ENCODE assay signal across 8 cellular contexts in genomic region chr9:130680836-130681768, GRCh38. TPM values are rescaled to one million over a fixed set of nuclear protein-coding genes. Genes with fewer than 3 reads are reported as not detected.
A peak's percentile ranks its signal among the peaks of the same experiment; 100 is the strongest.
DNase-seq lines count a peak whose midpoint lies in the region; ATAC-seq and TF ChIP-seq lines count a peak whose summit lies in the region.

No MANE protein-coding gene starts in this region.

- no peak overlapping the region for H4K5ac ChIP-seq in IMR-90 (ENCODE audit: low read depth, low read length)

- H3K4me1 ChIP-seq in IMR-90 (ENCODE audit: control insufficient read depth, insufficient read depth, low read length) (peaks cover 5% of the 10 kb centered on the region), upper lobe of left lung (peaks cover 13 to 18% (median 14%) of the 10 kb centered on the region in 4 donors)

- H3K4me1 Mint-ChIP-seq in activated naive CD4-positive, alpha-beta T cell treated with anti-CD3 and anti-CD28 coated beads, Interleukin-2, amount 10 ng/mL, durations not matched to agents 7 days and 5 days, result peaks cover 6% of the 10 kb centered on the region
- H3K4me1 Mint-ChIP-seq in glutamatergic neuron (ENCODE audit: low read depth, unreplicated experiment) (peaks cover 5% of the 10 kb centered on the region), osteocyte (ENCODE audit: unreplicated experiment) (peaks cover 7% of the 10 kb centered on the region)

- no peaks in the 10 kb centered on the region for H4K20me1 ChIP-seq in IMR-90 (ENCODE audit: insufficient read depth, low read length)

- no peak for TF ChIP-seq RAD21 in IMR-90 (IDR thresholded peaks at IDR 0.05; ENCODE audit: low read length)

- no peaks in the 10 kb centered on the region for H3K9me3 ChIP-seq in IMR-90 (ENCODE audit: control insufficient read depth, insufficient read depth, low read length)
- no peaks in the 10 kb centered on the region for H3K9me3 ChIP-seq in upper lobe of left lung

- H3K4me3 Mint-ChIP-seq in activated naive CD4-positive, alpha-beta T cell treated with anti-CD3 and anti-CD28 coated beads, Interleukin-2, amount 10 ng/mL, durations not matched to agents 7 days and 5 days, result peak overlapping the region; percentile 54
- H3K4me3 Mint-ChIP-seq in glutamatergic neuron (ENCODE audit: unreplicated experiment) (no peak overlapping the region), osteocyte (ENCODE audit: unreplicated experiment) (peak overlapping the region; percentile 54)

- H4K8ac ChIP-seq in IMR-90 (ENCODE audit: low read depth in 2 of 2, low read length in 2 of 2), result peak overlapping the region; percentile 16 to 63; a peak in 2 of 4 replicates

- dilution Hi-C loops in IMR-90 (cut with HindIII; ENCODE audit: low sequenced_read_pairs, unreplicated experiment), result no loop called here

- no peaks in the 10 kb centered on the region for H3K36me3 ChIP-seq in IMR-90 (ENCODE audit: control insufficient read depth, insufficient read depth, low read length)
- no peaks in the 10 kb centered on the region for H3K36me3 ChIP-seq in upper lobe of left lung

- TF ChIP-seq EP300 in upper lobe of left lung (IDR thresholded peaks at IDR 0.05), result no peak

- no TSS peak for BruUV-seq in IMR-90 (replicated peaks; lab: Mats Ljungman, UMichigan)

- peaks cover 7% of the 10 kb centered on the region for H3K9me3 Mint-ChIP-seq in activated naive CD4-positive, alpha-beta T cell treated with anti-CD3 and anti-CD28 coated beads, Interleukin-2, amount 10 ng/mL, durations not matched to agents 7 days and 5 days
- peaks cover 4% of the 10 kb centered on the region for H3K9me3 Mint-ChIP-seq in glutamatergic neuron (ENCODE audit: unreplicated experiment)
- no peaks in the 10 kb centered on the region for H3K9me3 Mint-ChIP-seq in osteocyte (ENCODE audit: unreplicated experiment)

- H2AK5ac ChIP-seq in IMR-90 (ENCODE audit: low read depth, low read length), result peak overlapping the region; percentile 33; the same call in 1 of the 2 replicates

- no peaks in the 10 kb centered on the region for H3K9me1 ChIP-seq in IMR-90 (ENCODE audit: insufficient read depth, low read length)

- POLR2A ChIA-PET in IMR-90 (lab: Charles Lee; ENCODE audit: unreplicated experiment), result no interaction called here

- no peak overlapping the region for H3K4ac ChIP-seq in IMR-90 (ENCODE audit: low read depth, low read length)

- DNase-seq in GDM1 (lab: John Stamatoyannopoulos, UW) (peak; percentile 74), IMR-90 (peak; percentile 88), SHP77 (lab: John Stamatoyannopoulos, UW) (peak; percentile 90 to 92), glutamatergic neuron (peak; percentile 89), osteocyte (ENCODE audit: extremely low spot score, unreplicated experiment) (peak; percentile 90), upper lobe of left lung (peak; percentile 71 to 96)
- DNase-seq in activated naive CD4-positive, alpha-beta T cell treated with anti-CD3 and anti-CD28 coated beads, Interleukin-2, amount 10 ng/mL, durations not matched to agents 7 days and 5 days, result peak; percentile 68

- peak overlapping the region; percentile 45; the same call in 1 of the 2 replicates for H3K14ac ChIP-seq in IMR-90 (replicated peaks; ENCODE audit: low read depth, low read length)

- H3K56ac ChIP-seq in IMR-90 (ENCODE audit: extremely low read depth, insufficient read depth, low read length), result no peak overlapping the region

- intact Hi-C loops in IMR-90 (cut with micrococcal nuclease), result loop anchor here (5.0 to 10.0 kb wide), 3 partner anchors 316 to 574 kb away; no protein-coding TSS in a partner anchor

- no peaks in the 10 kb centered on the region for H3K79me1 ChIP-seq in IMR-90 (ENCODE audit: low read depth in 1 of 2, low read length in 2 of 2)

- no peak overlapping the region for H2BK15ac ChIP-seq in IMR-90 (ENCODE audit: low read depth, low read length)

- H3K27me3 ChIP-seq in IMR-90 (ENCODE audit: control insufficient read depth, insufficient read depth, low read length), result peaks cover 23% of the 10 kb centered on the region
- peaks cover 0 to 5% (median 0%) of the 10 kb centered on the region in 4 donors for H3K27me3 ChIP-seq in upper lobe of left lung

- TF ChIP-seq CTCF in IMR-90 (conservative IDR thresholded peaks at IDR 0.05; ENCODE audit: low read depth, low read length) (no peak), glutamatergic neuron (IDR thresholded peaks at IDR 0.05; ENCODE audit: partially characterized antibody, unreplicated experiment) (no peak), osteocyte (IDR thresholded peaks at IDR 0.05) (no peak), upper lobe of left lung (IDR thresholded peaks at IDR 0.05) (peak in 1 of 6 experiments; percentile 8)

- TF ChIP-seq POLR2A in IMR-90 (IDR thresholded peaks at IDR 0.05; ENCODE audit: low read depth, low read length) (no peak), upper lobe of left lung (IDR thresholded peaks at IDR 0.05) (no peak)

- 0% methylated on average over 24 of the region's 116 CpGs; no CpG with 5 or more reads in 1 of the 2 experiments for WGBS in IMR-90 (ENCODE audit: extremely low coverage in 2 of 2, insufficient read length in 1 of 2), 2 experiments
- 8 to 11% methylated on average over 13 to 46 of the region's 116 CpGs for WGBS in upper lobe of left lung, 2 donors

- no peak overlapping the region for H2BK5ac ChIP-seq in IMR-90 (ENCODE audit: low read depth, low read length, poor library complexity, severe bottlenecking)

- H2AK9ac ChIP-seq in IMR-90 (replicated peaks; ENCODE audit: low read depth, low read length, poor library complexity), result peak overlapping the region; percentile 85

- H2AFZ ChIP-seq in IMR-90 (replicated peaks; ENCODE audit: low read length, poor library complexity), result peak overlapping the region; percentile 96

- ATAC-seq in IMR-90 (ENCODE audit: low read depth) (peak; percentile 87), upper lobe of left lung (ENCODE audit: low FRiP score in 2 of 2) (peak; percentile 42 to 88), HG03280 (IDR thresholded peaks at IDR 0.05; ENCODE audit: unreplicated experiment) (no peak)

- peak overlapping the region; percentile 80 for H3K4me3 ChIP-seq in IMR-90 (ENCODE audit: insufficient read depth, low read depth, low read length)
- H3K4me3 ChIP-seq in upper lobe of left lung, result peak overlapping the region; percentile 53 to 70 (median 64)

- H3K27me3 Mint-ChIP-seq in activated naive CD4-positive, alpha-beta T cell treated with anti-CD3 and anti-CD28 coated beads, Interleukin-2, amount 10 ng/mL, durations not matched to agents 7 days and 5 days, result peaks cover 83% of the 10 kb centered on the region
- H3K27me3 Mint-ChIP-seq in glutamatergic neuron (ENCODE audit: unreplicated experiment), result peaks cover 6% of the 10 kb centered on the region
- H3K27me3 Mint-ChIP-seq in osteocyte (ENCODE audit: unreplicated experiment), result peaks cover 4% of the 10 kb centered on the region

- peak overlapping the region; percentile 73; the same call in 1 of the 2 replicates for H3K23ac ChIP-seq in IMR-90 (ENCODE audit: low read depth, low read length)

- H4K91ac ChIP-seq in IMR-90 (ENCODE audit: insufficient read depth, low read depth, low read length), result peak overlapping the region; percentile 41; the same call in 1 of the 2 replicates

- H3K27ac ChIP-seq in IMR-90 (ENCODE audit: insufficient read depth, low read length), result no peak overlapping the region
- H3K27ac ChIP-seq in upper lobe of left lung, result no peak overlapping the region

- H3K9ac ChIP-seq in IMR-90 (ENCODE audit: low read depth, low read length), result no peak overlapping the region

- no peak overlapping the region for H3K18ac ChIP-seq in IMR-90 (ENCODE audit: low read depth, low read length)

- H3K27ac Mint-ChIP-seq in activated naive CD4-positive, alpha-beta T cell treated with anti-CD3 and anti-CD28 coated beads, Interleukin-2, amount 10 ng/mL, durations not matched to agents 7 days and 5 days, result no peak overlapping the region
- no peak overlapping the region for H3K27ac Mint-ChIP-seq in glutamatergic neuron (ENCODE audit: unreplicated experiment)
- H3K27ac Mint-ChIP-seq in osteocyte (ENCODE audit: unreplicated experiment), result no peak overlapping the region

- peak overlapping the region; percentile 97 for H3K4me2 ChIP-seq in IMR-90 (ENCODE audit: low read depth, low read length)

- H2BK20ac ChIP-seq in IMR-90 (ENCODE audit: low read depth, low read length), result no peak overlapping the region

- H3K36me3 Mint-ChIP-seq in activated naive CD4-positive, alpha-beta T cell treated with anti-CD3 and anti-CD28 coated beads, Interleukin-2, amount 10 ng/mL, durations not matched to agents 7 days and 5 days, result no peaks in the 10 kb centered on the region
- peaks cover 8% of the 10 kb centered on the region for H3K36me3 Mint-ChIP-seq in glutamatergic neuron (ENCODE audit: unreplicated experiment)
- no peaks in the 10 kb centered on the region for H3K36me3 Mint-ChIP-seq in osteocyte (ENCODE audit: unreplicated experiment)

- CTCF ChIA-PET in IMR-90 (lab: Yijun Ruan, JAX), result interaction anchor here (1.3 to 1.7 kb wide), 2 partner anchors 20 to 219 kb away, joined by 5 read pairs; no protein-coding TSS in a partner anchor
- CTCF ChIA-PET in activated naive CD4-positive, alpha-beta T cell treated with anti-CD3 and anti-CD28 coated beads, Interleukin-2, amount 10 ng/mL, durations not matched to agents 7 days and 5 days (lab: Charles Lee), result interaction anchor here (1.0 to 8.0 kb wide), 5 partner anchors 12 to 219 kb away, joined by 3 to 118 read pairs (median 6); partner anchors contain the start of gene EXOSC2

- in situ Hi-C loops in IMR-90 (cut with MboI; ENCODE audit: low sequenced_read_pairs), result no loop called here

- no peak overlapping the region; the same call in 1 of the 2 replicates for H2BK120ac ChIP-seq in IMR-90 (ENCODE audit: low read depth, low read length)

TF ChIP-seq in IMR-90, 13 proteins besides CTCF, POLR2A, EP300 and RAD21 (continues in another document):
- TF ChIP-seq NFE2L2 (IDR thresholded peaks at IDR 0.05; ENCODE audit: low read depth, low read length) (no peak), SMC3 (IDR thresholded peaks at IDR 0.05; ENCODE audit: low read depth, low read length) (no peak), CHD1 (IDR thresholded peaks at IDR 0.05; ENCODE audit: low read depth, low read length) (no peak), RCOR1 (IDR thresholded peaks at IDR 0.05; ENCODE audit: insufficient replicate concordance, low read length) (no peak)

RNA-seq across cellular contexts. Expression of gene EXOSC2, which starts 12.5 kb away (rescaled TPM):
- total RNA-seq in IMR-90 (2012; rRNA removed), result 47.5 and 48.6 TPM in 2 replicates
- polyA plus RNA-seq in IMR-90 (2012; rRNA removed), result 24.7 and 27.0 TPM in 2 replicates
- 8.7 and 18.7 TPM in 2 replicates for polyA plus RNA-seq in IMR-90 (2012; cell fraction: cytosol; rRNA removed)
- 19.3 and 46.1 TPM in 2 replicates for polyA plus RNA-seq in IMR-90 (2012; cell fraction: nucleus; rRNA removed; ENCODE audit: low replicate concordance)
- total RNA-seq in glutamatergic neuron (ENCODE audit: unreplicated experiment), result 43.3 TPM
- 26.1 and 26.2 TPM in 2 replicates for total RNA-seq in osteocyte
- 10 to 100 TPM in 5 of 6 donors, 1 to 10 TPM in 1; 6.7 to 37.7 (median 17.8) TPM for total RNA-seq in upper lobe of left lung

RNA-seq across cellular contexts. Expression of gene PRDM12, which starts 16.7 kb away (rescaled TPM):
- total RNA-seq in IMR-90 (2012; rRNA removed), result not detected in 2 replicates
- polyA plus RNA-seq in IMR-90 (2012; rRNA removed), result not detected in 2 replicates
- polyA plus RNA-seq in IMR-90 (2012; cell fraction: cytosol; rRNA removed), result 0.01 and 0.04 TPM in 2 replicates
- polyA plus RNA-seq in IMR-90 (2012; cell fraction: nucleus; rRNA removed; ENCODE audit: low replicate concordance), result 0.02 TPM in 2 replicates
- total RNA-seq in glutamatergic neuron (ENCODE audit: unreplicated experiment), result 0.98 TPM
- not detected in 2 replicates for total RNA-seq in osteocyte
- under 1 TPM in 1 of 6 donors, not detected in 5; 0.10 TPM for total RNA-seq in upper lobe of left lung
